17 cellular contexts compared by ENCODE assay signal in genomic region chr2:73944714-73945113, GRCh38. TPM values are rescaled to one million over a fixed set of nuclear protein-coding genes. Genes with fewer than 3 reads are reported as not detected.
DNase-seq lines count a peak whose midpoint lies in the region; ATAC-seq and TF ChIP-seq lines count a peak whose summit lies in the region.
"Had no signal": no experiment of that assay in that cellular context is flagged by ENCODE, and none has a peak within 500 bp of the region (broad histone marks: within the 10 kb centered on the region; RNA-seq: fewer than 3 reads in every experiment).

No MANE protein-coding gene starts in this region.

- no peaks in the 10 kb centered on the region for H3K9me3 Mint-ChIP-seq in activated T-cell treated with anti-CD3 and anti-CD28 coated beads, Interleukin-2, amount 50 U/mL, for 72 hours

- peaks cover 0 to 34% of the 10 kb centered on the region in 2 donors for H3K36me3 Mint-ChIP-seq in activated T-cell treated with anti-CD3 and anti-CD28 coated beads, Interleukin-2, amount 50 U/mL, for 72 hours (ENCODE audit: insufficient read depth in 2 of 2)

- no peak for TF ChIP-seq CTCF in GM13976 (IDR thresholded peaks at IDR 0.05; ENCODE audit: borderline replicate concordance, control extremely low read depth, extremely low read depth, insufficient read depth, missing control alignments)

- H3K4me1 Mint-ChIP-seq in activated T-cell treated with anti-CD3 and anti-CD28 coated beads, Interleukin-2, amount 50 U/mL, for 72 hours (ENCODE audit: low read depth), result peaks cover 98% of the 10 kb centered on the region

- peak; percentile 30 to 56 for DNase-seq in activated CD4-positive, alpha-beta T cell treated with anti-CD3 and anti-CD28 coated beads, Interleukin-2, amount 50 U/mL, for 48 hours
- DNase-seq in activated CD4-positive, alpha-beta T cell treated with anti-CD3 and anti-CD28 coated beads for 4 hours, result no peak
- DNase-seq in GM13976 (ENCODE audit: low spot score), result peak; percentile 53
- DNase-seq in activated T-cell treated with anti-CD3 and anti-CD28 coated beads, Interleukin-2, amount 50 U/mL, for 72 hours, result peak; percentile 49 to 52
- peak; percentile 35 to 40 for DNase-seq in stimulated activated CD4-positive, alpha-beta T cell treated with anti-CD3 and anti-CD28 coated beads, Interleukin-2, amount 100 ng/mL, for 24 hours
- no peak for DNase-seq in NCI-H1436 (lab: John Stamatoyannopoulos, UW)
- DNase-seq in posterior cingulate gyrus, result no peak
- no peak for DNase-seq in NK-92 treated with Interleukin-12 subunit alpha and Interleukin-12 subunit beta, amount 100 ng/mL, for 24 hours (lab: John Stamatoyannopoulos, UW)
- DNase-seq: ACHN; Calu3; effector CD8-positive, alpha-beta T cell; GM23248; NCI-H345; psoas muscle had no signal

- ATAC-seq in activated T-cell treated with anti-CD3 and anti-CD28 coated beads, Interleukin-2, amount 50 U/mL, for 72 hours (replicated peaks in 1 of 2), result peak; percentile 95 to 99
- ATAC-seq: K562, psoas muscle had no signal

- peak overlapping the region; percentile 37 to 51 for H3K4me3 Mint-ChIP-seq in activated T-cell treated with anti-CD3 and anti-CD28 coated beads, Interleukin-2, amount 50 U/mL, for 72 hours

- in situ Hi-C loops in GM13976 (cut with MboI; ENCODE audit: low sequenced_read_pairs, unreplicated experiment), result no loop called here

- peak overlapping the region; percentile 6 for H3K27ac Mint-ChIP-seq in activated T-cell treated with anti-CD3 and anti-CD28 coated beads, Interleukin-2, amount 50 U/mL, for 72 hours

- intact Hi-C loops in posterior cingulate gyrus (cut with DNase I), result no loop called here

- H3K27me3 Mint-ChIP-seq in activated T-cell treated with anti-CD3 and anti-CD28 coated beads, Interleukin-2, amount 50 U/mL, for 72 hours (ENCODE audit: low read depth), result no peaks in the 10 kb centered on the region

RNA-seq across cellular contexts. Expression of gene DGUOK, which starts 18.0 kb away (rescaled TPM):
- 100 to 1,000 TPM; 110 to 119 TPM for total RNA-seq in activated T-cell treated with anti-CD3 and anti-CD28 coated beads, Interleukin-2, amount 50 U/mL, for 72 hours

RNA-seq across cellular contexts. Expression of gene TET3, which starts 40.0 kb away (rescaled TPM):
- 10 to 100 TPM; 18.6 to 19.7 TPM for total RNA-seq in activated T-cell treated with anti-CD3 and anti-CD28 coated beads, Interleukin-2, amount 50 U/mL, for 72 hours

RNA-seq across cellular contexts. Expression of gene ACTG2, which starts 51.9 kb away (rescaled TPM):
- under 1 TPM in 1 of 2 donors, not detected in 1; 0.22 TPM for total RNA-seq in activated T-cell treated with anti-CD3 and anti-CD28 coated beads, Interleukin-2, amount 50 U/mL, for 72 hours
- total RNA-seq: bronchial epithelial cell, Calu3, GM23248, OCI-LY7 had no signal

Comparison
In these comparisons a context has a peak if more than half of its experiments do, and no peak if none do; other contexts are left out.
1. DNase-seq: peak in activated CD4-positive, alpha-beta T cell treated with anti-CD3 and anti-CD28 coated beads, Interleukin-2, amount 50 U/mL, for 48 hours (2 of 2), GM13976 (single experiment), activated T-cell treated with anti-CD3 and anti-CD28 coated beads, Interleukin-2, amount 50 U/mL, for 72 hours (2 of 2) and stimulated activated CD4-positive, alpha-beta T cell treated with anti-CD3 and anti-CD28 coated beads, Interleukin-2, amount 100 ng/mL, for 24 hours (2 of 2); none in activated CD4-positive, alpha-beta T cell treated with anti-CD3 and anti-CD28 coated beads for 4 hours (0 of 2), NCI-H1436 (single experiment), posterior cingulate gyrus (0 of 10) and NK-92 treated with Interleukin-12 subunit alpha and Interleukin-12 subunit beta, amount 100 ng/mL, for 24 hours (single experiment).